22 cellular contexts compared by ENCODE assay signal in genomic region chr9:69388596-69388995, GRCh38.
"Had no signal": no experiment of that assay in that cellular context is flagged by ENCODE, and none has a peak within 500 bp of the region (broad histone marks: within the 10 kb centered on the region; RNA-seq: fewer than 3 reads in every experiment).

No MANE protein-coding gene starts in this region.

- DNase-seq: activated CD4-positive, alpha-beta T cell treated with anti-CD3 and anti-CD28 coated beads for 48 hours; activated CD4-positive, alpha-beta T cell treated with anti-CD3 and anti-CD28 coated beads, Interleukin-2, amount 50 U/mL, for 4 hours; activated CD4-positive, CD25-positive, alpha-beta regulatory T cell treated with anti-CD3 and anti-CD28 coated beads, Interleukin-2, amount 50 U/mL, for 72 hours; activated CD8-positive, alpha-beta memory T cell treated with anti-CD3 and anti-CD28 coated beads, Interleukin-2, amount 50 U/mL, for 48 hours; activated CD8-positive, alpha-beta T cell treated with anti-CD3 and anti-CD28 coated beads, Interleukin-2, amount 10 ng/mL, durations not matched to agents 7 days and 5 days; activated naive CD4-positive, alpha-beta T cell treated with anti-CD3 and anti-CD28 coated beads, Interleukin-2, amount 50 U/mL, for 16 hours; activated naive CD8-positive, alpha-beta T cell treated with anti-CD3 and anti-CD28 coated beads, Interleukin-2, amount 10 ng/mL, durations not matched to agents 7 days and 5 days; activated T-cell treated with anti-CD3 and anti-CD28 coated beads, Interleukin-2, amount 50 U/mL, for 1 hour; anterior cingulate cortex; KG1; NCI-H1092; NCI-H1930; NCI-H2227 treated with DMSO at 0.1 percent for 48 hours; NCI-H526; NCI-H774; NK-92 treated with Interleukin-12 subunit alpha and Interleukin-12 subunit beta, amount 100 ng/mL, for 24 hours; SHP77 treated with DMSO at 0.1 percent for 48 hours; T-helper 17 cell; T-helper 9 cell had no signal

- H3K9me3 ChIP-seq: adrenal gland had no signal

- H3K27ac ChIP-seq: adrenal gland had no signal

- ATAC-seq: activated CD8-positive, alpha-beta T cell treated with anti-CD3 and anti-CD28 coated beads, Interleukin-2, amount 10 ng/mL, durations not matched to agents 7 days and 5 days; T-helper 17 cell; WTC11 had no signal

- H3K27me3 ChIP-seq: adrenal gland had no signal

- H3K4me3 ChIP-seq: adrenal gland had no signal

- H3K36me3 ChIP-seq: adrenal gland had no signal

- FAIRE-seq: RCC 7860 had no signal
